ENCODE assay signal across 1 cellular context in the genomic region with DNA sequence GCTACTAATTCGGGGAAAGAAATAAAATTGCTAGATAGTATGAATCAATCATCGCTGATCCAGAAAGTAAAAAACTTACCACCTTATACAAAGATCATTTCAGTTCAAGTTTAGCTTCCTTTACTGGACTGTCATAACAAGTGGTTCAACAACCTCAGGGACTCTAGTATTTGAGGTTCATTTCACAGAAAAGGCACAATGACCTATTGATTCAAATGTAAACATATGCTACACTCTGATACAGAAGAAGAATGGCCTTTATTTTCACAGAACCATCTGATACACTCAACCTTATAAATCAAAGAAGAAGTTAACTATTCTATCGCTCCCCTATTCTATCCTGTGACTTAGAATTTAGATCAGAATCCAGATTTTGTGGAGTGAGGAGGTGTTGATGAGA.
TF ChIP-seq lines count a peak whose summit lies in the region.
"Not testable (repeated sequence)": the region's sequence is repeated elsewhere in the genome, so short reads cannot be mapped to it uniquely, and the experiment has no call there.

No MANE protein-coding gene starts in this region.

TF ChIP-seq in HepG2, 621 proteins besides CTCF, POLR2A, EP300 and RAD21 (continued from another document):
- TF ChIP-seq, protein P1, sequence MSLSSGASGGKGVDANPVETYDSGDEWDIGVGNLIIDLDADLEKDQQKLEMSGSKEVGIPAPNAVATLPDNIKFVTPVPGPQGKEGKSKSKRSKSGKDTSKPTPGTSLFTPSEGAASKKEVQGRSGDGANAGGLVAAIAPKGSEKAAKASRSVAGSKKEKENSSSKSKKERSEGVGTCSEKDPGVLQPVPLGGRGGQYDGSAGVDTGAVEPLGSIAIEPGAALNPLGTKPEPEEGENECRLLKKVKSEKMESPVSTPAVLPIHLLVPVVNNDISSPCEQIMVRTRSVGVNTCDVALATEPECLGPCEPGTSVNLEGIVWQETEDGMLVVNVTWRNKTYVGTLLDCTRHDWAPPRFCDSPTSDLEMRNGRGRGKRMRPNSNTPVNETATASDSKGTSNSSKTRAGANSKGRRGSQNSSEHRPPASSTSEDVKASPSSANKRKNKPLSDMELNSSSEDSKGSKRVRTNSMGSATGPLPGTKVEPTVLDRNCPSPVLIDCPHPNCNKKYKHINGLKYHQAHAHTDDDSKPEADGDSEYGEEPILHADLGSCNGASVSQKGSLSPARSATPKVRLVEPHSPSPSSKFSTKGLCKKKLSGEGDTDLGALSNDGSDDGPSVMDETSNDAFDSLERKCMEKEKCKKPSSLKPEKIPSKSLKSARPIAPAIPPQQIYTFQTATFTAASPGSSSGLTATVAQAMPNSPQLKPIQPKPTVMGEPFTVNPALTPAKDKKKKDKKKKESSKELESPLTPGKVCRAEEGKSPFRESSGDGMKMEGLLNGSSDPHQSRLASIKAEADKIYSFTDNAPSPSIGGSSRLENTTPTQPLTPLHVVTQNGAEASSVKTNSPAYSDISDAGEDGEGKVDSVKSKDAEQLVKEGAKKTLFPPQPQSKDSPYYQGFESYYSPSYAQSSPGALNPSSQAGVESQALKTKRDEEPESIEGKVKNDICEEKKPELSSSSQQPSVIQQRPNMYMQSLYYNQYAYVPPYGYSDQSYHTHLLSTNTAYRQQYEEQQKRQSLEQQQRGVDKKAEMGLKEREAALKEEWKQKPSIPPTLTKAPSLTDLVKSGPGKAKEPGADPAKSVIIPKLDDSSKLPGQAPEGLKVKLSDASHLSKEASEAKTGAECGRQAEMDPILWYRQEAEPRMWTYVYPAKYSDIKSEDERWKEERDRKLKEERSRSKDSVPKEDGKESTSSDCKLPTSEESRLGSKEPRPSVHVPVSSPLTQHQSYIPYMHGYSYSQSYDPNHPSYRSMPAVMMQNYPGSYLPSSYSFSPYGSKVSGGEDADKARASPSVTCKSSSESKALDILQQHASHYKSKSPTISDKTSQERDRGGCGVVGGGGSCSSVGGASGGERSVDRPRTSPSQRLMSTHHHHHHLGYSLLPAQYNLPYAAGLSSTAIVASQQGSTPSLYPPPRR (CRISPR knock-in tag; IDR thresholded peaks at IDR 0.05; ENCODE audit: borderline replicate concordance) = peak; percentile 57; the same call in 1 of the 2 replicates
- TF ChIP-seq, protein P2, sequence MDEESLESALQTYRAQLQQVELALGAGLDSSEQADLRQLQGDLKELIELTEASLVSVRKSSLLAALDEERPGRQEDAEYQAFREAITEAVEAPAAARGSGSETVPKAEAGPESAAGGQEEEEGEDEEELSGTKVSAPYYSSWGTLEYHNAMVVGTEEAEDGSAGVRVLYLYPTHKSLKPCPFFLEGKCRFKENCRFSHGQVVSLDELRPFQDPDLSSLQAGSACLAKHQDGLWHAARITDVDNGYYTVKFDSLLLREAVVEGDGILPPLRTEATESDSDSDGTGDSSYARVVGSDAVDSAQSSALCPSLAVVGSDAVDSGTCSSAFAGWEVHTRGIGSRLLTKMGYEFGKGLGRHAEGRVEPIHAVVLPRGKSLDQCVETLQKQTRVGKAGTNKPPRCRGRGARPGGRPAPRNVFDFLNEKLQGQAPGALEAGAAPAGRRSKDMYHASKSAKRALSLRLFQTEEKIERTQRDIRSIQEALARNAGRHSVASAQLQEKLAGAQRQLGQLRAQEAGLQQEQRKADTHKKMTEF (CRISPR knock-in tag; IDR thresholded peaks at IDR 0.05) = 0 out of 2 replicates have a peak, but pooled peaks have one; percentile 44
- TF ChIP-seq, protein P3, sequence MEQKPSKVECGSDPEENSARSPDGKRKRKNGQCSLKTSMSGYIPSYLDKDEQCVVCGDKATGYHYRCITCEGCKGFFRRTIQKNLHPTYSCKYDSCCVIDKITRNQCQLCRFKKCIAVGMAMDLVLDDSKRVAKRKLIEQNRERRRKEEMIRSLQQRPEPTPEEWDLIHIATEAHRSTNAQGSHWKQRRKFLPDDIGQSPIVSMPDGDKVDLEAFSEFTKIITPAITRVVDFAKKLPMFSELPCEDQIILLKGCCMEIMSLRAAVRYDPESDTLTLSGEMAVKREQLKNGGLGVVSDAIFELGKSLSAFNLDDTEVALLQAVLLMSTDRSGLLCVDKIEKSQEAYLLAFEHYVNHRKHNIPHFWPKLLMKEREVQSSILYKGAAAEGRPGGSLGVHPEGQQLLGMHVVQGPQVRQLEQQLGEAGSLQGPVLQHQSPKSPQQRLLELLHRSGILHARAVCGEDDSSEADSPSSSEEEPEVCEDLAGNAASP (CRISPR knock-in tag; IDR thresholded peaks at IDR 0.05; ENCODE audit: borderline replicate concordance) = peak; percentile 92
- TF ChIP-seq, protein P4, sequence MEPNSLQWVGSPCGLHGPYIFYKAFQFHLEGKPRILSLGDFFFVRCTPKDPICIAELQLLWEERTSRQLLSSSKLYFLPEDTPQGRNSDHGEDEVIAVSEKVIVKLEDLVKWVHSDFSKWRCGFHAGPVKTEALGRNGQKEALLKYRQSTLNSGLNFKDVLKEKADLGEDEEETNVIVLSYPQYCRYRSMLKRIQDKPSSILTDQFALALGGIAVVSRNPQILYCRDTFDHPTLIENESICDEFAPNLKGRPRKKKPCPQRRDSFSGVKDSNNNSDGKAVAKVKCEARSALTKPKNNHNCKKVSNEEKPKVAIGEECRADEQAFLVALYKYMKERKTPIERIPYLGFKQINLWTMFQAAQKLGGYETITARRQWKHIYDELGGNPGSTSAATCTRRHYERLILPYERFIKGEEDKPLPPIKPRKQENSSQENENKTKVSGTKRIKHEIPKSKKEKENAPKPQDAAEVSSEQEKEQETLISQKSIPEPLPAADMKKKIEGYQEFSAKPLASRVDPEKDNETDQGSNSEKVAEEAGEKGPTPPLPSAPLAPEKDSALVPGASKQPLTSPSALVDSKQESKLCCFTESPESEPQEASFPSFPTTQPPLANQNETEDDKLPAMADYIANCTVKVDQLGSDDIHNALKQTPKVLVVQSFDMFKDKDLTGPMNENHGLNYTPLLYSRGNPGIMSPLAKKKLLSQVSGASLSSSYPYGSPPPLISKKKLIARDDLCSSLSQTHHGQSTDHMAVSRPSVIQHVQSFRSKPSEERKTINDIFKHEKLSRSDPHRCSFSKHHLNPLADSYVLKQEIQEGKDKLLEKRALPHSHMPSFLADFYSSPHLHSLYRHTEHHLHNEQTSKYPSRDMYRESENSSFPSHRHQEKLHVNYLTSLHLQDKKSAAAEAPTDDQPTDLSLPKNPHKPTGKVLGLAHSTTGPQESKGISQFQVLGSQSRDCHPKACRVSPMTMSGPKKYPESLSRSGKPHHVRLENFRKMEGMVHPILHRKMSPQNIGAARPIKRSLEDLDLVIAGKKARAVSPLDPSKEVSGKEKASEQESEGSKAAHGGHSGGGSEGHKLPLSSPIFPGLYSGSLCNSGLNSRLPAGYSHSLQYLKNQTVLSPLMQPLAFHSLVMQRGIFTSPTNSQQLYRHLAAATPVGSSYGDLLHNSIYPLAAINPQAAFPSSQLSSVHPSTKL (CRISPR knock-in tag; IDR thresholded peaks at IDR 0.05) = peak; percentile 86
- TF ChIP-seq SAP130 (CRISPR knock-in tag; IDR thresholded peaks at IDR 0.05; ENCODE audit: low read depth) (peak; percentile 37; the same call in 1 of the 2 replicates), KAT8 (CRISPR knock-in tag; IDR thresholded peaks at IDR 0.05) (0 out of 2 replicates have a peak, but pooled peaks have one; percentile 29), SOX5 (CRISPR knock-in tag; IDR thresholded peaks at IDR 0.05; ENCODE audit: borderline replicate concordance) (peak; percentile 93), RXRB (CRISPR knock-in tag; IDR thresholded peaks at IDR 0.05; ENCODE audit: borderline replicate concordance) (peak; percentile 98), FOXP1 (CRISPR knock-in tag; IDR thresholded peaks at IDR 0.05) (peak; percentile 49; the same call in 1 of the 2 replicates)
- TF ChIP-seq, protein P5, sequence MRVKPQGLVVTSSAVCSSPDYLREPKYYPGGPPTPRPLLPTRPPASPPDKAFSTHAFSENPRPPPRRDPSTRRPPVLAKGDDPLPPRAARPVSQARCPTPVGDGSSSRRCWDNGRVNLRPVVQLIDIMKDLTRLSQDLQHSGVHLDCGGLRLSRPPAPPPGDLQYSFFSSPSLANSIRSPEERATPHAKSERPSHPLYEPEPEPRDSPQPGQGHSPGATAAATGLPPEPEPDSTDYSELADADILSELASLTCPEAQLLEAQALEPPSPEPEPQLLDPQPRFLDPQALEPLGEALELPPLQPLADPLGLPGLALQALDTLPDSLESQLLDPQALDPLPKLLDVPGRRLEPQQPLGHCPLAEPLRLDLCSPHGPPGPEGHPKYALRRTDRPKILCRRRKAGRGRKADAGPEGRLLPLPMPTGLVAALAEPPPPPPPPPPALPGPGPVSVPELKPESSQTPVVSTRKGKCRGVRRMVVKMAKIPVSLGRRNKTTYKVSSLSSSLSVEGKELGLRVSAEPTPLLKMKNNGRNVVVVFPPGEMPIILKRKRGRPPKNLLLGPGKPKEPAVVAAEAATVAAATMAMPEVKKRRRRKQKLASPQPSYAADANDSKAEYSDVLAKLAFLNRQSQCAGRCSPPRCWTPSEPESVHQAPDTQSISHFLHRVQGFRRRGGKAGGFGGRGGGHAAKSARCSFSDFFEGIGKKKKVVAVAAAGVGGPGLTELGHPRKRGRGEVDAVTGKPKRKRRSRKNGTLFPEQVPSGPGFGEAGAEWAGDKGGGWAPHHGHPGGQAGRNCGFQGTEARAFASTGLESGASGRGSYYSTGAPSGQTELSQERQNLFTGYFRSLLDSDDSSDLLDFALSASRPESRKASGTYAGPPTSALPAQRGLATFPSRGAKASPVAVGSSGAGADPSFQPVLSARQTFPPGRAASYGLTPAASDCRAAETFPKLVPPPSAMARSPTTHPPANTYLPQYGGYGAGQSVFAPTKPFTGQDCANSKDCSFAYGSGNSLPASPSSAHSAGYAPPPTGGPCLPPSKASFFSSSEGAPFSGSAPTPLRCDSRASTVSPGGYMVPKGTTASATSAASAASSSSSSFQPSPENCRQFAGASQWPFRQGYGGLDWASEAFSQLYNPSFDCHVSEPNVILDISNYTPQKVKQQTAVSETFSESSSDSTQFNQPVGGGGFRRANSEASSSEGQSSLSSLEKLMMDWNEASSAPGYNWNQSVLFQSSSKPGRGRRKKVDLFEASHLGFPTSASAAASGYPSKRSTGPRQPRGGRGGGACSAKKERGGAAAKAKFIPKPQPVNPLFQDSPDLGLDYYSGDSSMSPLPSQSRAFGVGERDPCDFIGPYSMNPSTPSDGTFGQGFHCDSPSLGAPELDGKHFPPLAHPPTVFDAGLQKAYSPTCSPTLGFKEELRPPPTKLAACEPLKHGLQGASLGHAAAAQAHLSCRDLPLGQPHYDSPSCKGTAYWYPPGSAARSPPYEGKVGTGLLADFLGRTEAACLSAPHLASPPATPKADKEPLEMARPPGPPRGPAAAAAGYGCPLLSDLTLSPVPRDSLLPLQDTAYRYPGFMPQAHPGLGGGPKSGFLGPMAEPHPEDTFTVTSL (CRISPR knock-in tag; IDR thresholded peaks at IDR 0.05; ENCODE audit: borderline replicate concordance) = peak; percentile 31; the same call in 1 of the 2 replicates
- TF ChIP-seq, protein P6, sequence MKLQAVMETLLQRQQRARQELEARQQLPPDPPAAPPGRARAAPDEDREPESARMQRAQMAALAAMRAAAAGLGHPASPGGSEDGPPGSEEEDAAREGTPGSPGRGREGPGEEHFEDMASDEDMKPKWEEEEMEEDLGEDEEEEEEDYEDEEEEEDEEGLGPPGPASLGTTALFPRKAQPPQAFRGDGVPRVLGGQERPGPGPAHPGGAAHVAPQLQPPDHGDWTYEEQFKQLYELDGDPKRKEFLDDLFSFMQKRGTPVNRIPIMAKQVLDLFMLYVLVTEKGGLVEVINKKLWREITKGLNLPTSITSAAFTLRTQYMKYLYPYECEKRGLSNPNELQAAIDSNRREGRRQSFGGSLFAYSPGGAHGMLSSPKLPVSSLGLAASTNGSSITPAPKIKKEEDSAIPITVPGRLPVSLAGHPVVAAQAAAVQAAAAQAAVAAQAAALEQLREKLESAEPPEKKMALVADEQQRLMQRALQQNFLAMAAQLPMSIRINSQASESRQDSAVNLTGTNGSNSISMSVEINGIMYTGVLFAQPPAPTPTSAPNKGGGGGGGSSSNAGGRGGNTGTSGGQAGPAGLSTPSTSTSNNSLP (IDR thresholded peaks at IDR 0.05; ENCODE audit: low read depth, low read length) = peak; percentile 53; the same call in 1 of the 2 replicates
- not testable (repeated sequence) for TF ChIP-seq FOXP1 (IDR thresholded peaks at IDR 0.05)
- TF ChIP-seq, protein P7, sequence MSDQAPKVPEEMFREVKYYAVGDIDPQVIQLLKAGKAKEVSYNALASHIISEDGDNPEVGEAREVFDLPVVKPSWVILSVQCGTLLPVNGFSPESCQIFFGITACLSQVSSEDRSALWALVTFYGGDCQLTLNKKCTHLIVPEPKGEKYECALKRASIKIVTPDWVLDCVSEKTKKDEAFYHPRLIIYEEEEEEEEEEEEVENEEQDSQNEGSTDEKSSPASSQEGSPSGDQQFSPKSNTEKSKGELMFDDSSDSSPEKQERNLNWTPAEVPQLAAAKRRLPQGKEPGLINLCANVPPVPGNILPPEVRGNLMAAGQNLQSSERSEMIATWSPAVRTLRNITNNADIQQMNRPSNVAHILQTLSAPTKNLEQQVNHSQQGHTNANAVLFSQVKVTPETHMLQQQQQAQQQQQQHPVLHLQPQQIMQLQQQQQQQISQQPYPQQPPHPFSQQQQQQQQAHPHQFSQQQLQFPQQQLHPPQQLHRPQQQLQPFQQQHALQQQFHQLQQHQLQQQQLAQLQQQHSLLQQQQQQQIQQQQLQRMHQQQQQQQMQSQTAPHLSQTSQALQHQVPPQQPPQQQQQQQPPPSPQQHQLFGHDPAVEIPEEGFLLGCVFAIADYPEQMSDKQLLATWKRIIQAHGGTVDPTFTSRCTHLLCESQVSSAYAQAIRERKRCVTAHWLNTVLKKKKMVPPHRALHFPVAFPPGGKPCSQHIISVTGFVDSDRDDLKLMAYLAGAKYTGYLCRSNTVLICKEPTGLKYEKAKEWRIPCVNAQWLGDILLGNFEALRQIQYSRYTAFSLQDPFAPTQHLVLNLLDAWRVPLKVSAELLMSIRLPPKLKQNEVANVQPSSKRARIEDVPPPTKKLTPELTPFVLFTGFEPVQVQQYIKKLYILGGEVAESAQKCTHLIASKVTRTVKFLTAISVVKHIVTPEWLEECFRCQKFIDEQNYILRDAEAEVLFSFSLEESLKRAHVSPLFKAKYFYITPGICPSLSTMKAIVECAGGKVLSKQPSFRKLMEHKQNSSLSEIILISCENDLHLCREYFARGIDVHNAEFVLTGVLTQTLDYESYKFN (CRISPR knock-in tag; conservative IDR thresholded peaks at IDR 0.05) = peak; percentile 56
